In genomic region chr6:88761237-88762031, GRCh38 we compare ENCODE assay signal across 9 cellular contexts.
A peak's percentile ranks its signal among the peaks of the same experiment; 100 is the strongest.
DNase-seq lines count a peak whose midpoint lies in the region; ATAC-seq and TF ChIP-seq lines count a peak whose summit lies in the region.
"Had no signal": no experiment of that assay in that cellular context is flagged by ENCODE, and none has a peak within 500 bp of the region (broad histone marks: within the 10 kb centered on the region; RNA-seq: fewer than 3 reads in every experiment).

No MANE protein-coding gene starts in this region.

- no peaks in the 10 kb centered on the region for H3K27me3 Mint-ChIP-seq in natural killer cell (ENCODE audit: low read depth in 2 of 2)
- H3K27me3 Mint-ChIP-seq: brain had no signal

- no peaks in the 10 kb centered on the region for H3K36me3 Mint-ChIP-seq in natural killer cell

- peak; percentile 67 for ATAC-seq in GM18867 (IDR thresholded peaks at IDR 0.05; ENCODE audit: unreplicated experiment)
- ATAC-seq in GM21717 (IDR thresholded peaks at IDR 0.05; ENCODE audit: unreplicated experiment) = peak; percentile 63
- ATAC-seq in HG03520 (IDR thresholded peaks at IDR 0.05; ENCODE audit: unreplicated experiment) = peak; percentile 75
- peak in 2 of 3 donors; percentile 9 to 56 for ATAC-seq in natural killer cell

- intact Hi-C loops in natural killer cell (cut with micrococcal nuclease) = no loop called here

- H3K4me3 Mint-ChIP-seq in natural killer cell = no peak overlapping the region
- H3K4me3 Mint-ChIP-seq: brain had no signal

- H3K27ac Mint-ChIP-seq in natural killer cell = no peak overlapping the region
- H3K27ac Mint-ChIP-seq: brain had no signal

- no peak for TF ChIP-seq CTCF in natural killer cell (IDR thresholded peaks at IDR 0.05)

- no peaks in the 10 kb centered on the region for H3K9me3 Mint-ChIP-seq in natural killer cell

- peaks cover 3 to 5% of the 10 kb centered on the region in 2 donors for H3K4me1 Mint-ChIP-seq in natural killer cell
- H3K4me1 Mint-ChIP-seq: brain had no signal

- DNase-seq in natural killer cell = no peak
- DNase-seq in NCI-H1092 treated with DMSO at 0.1 percent for 48 hours (lab: John Stamatoyannopoulos, UW) = no peak
- DNase-seq in GF-D8 (lab: John Stamatoyannopoulos, UW) = no peak
- DNase-seq in foreskin melanocyte = no peak
- DNase-seq: retina had no signal
